11 cellular contexts compared by ENCODE assay signal in genomic region chr10:74947781-74948401, GRCh38.
A peak's percentile ranks its signal among the peaks of the same experiment; 100 is the strongest.
DNase-seq lines count a peak whose midpoint lies in the region; ATAC-seq and TF ChIP-seq lines count a peak whose summit lies in the region.
"Had no signal": no experiment of that assay in that cellular context is flagged by ENCODE, and none has a peak within 500 bp of the region (broad histone marks: within the 10 kb centered on the region; RNA-seq: fewer than 3 reads in every experiment).

No MANE protein-coding gene starts in this region.

- DNase-seq in DMS79 (lab: John Stamatoyannopoulos, UW), result peak; percentile 82
- DNase-seq in NCI-H1105 (lab: John Stamatoyannopoulos, UW), result peak; percentile 58
- peak; percentile 93 for DNase-seq in NCI-H82 (lab: John Stamatoyannopoulos, UW)
- no peak for DNase-seq in mesendoderm
- no peak for DNase-seq in stimulated activated CD4-positive, alpha-beta T cell treated with anti-CD3 and anti-CD28 coated beads, Interleukin-2, amount 100 ng/mL, for 24 hours
- no peak for DNase-seq in GM13976 (ENCODE audit: low spot score)
- DNase-seq: activated CD8-positive, alpha-beta memory T cell treated with anti-CD3 and anti-CD28 coated beads, Interleukin-2, amount 10 ng/mL, durations not matched to agents 7 days and 5 days; effector CD4-positive, alpha-beta T cell; thyroid gland had no signal

- peaks cover 2% of the 10 kb centered on the region for H3K79me1 ChIP-seq in mesendoderm (ENCODE audit: low read length)

- H3K4me2 ChIP-seq in mesendoderm (ENCODE audit: low read length), result no peak overlapping the region

- no CpG with 5 or more reads among the region's 1 CpG for WGBS in mesendoderm (ENCODE audit: extremely low coverage, insufficient coverage, low lambda C conversion rate)

- H3K27ac ChIP-seq in mesendoderm (ENCODE audit: low read depth, low read length), result no peak overlapping the region
- H3K27ac ChIP-seq: thyroid gland had no signal

- H3K79me2 ChIP-seq in mesendoderm (ENCODE audit: control insufficient read depth, insufficient read depth, low read length), result no peaks in the 10 kb centered on the region

- no peak overlapping the region for H3K23ac ChIP-seq in mesendoderm (ENCODE audit: low read length)

- no peaks in the 10 kb centered on the region for H3K36me3 ChIP-seq in mesendoderm (ENCODE audit: control insufficient read depth, insufficient read depth, low read length)
- H3K36me3 ChIP-seq: thyroid gland had no signal

- H2AK5ac ChIP-seq in mesendoderm (ENCODE audit: low read length), result no peak overlapping the region

- H4K8ac ChIP-seq in mesendoderm (ENCODE audit: low read depth, low read length), result no peak overlapping the region

- H2BK15ac ChIP-seq in mesendoderm (replicated peaks; ENCODE audit: low read depth), result no peak overlapping the region

- H3K4ac ChIP-seq in mesendoderm (ENCODE audit: low read depth, low read length), result no peak overlapping the region

- H3K18ac ChIP-seq in mesendoderm (ENCODE audit: low read length), result peak overlapping the region; percentile 31

- peaks cover 3% of the 10 kb centered on the region for H3K4me1 ChIP-seq in mesendoderm (ENCODE audit: control insufficient read depth, low read depth, low read length)

- no peak overlapping the region for H4K5ac ChIP-seq in mesendoderm (ENCODE audit: low read length)

- H3K4me3 ChIP-seq in mesendoderm (ENCODE audit: low read length), result no peak overlapping the region
- H3K4me3 ChIP-seq: thyroid gland had no signal

- ATAC-seq in GM21515 (IDR thresholded peaks at IDR 0.05; ENCODE audit: unreplicated experiment) (no peak), HG03442 (IDR thresholded peaks at IDR 0.05; ENCODE audit: unreplicated experiment) (no peak)
- ATAC-seq: activated CD8-positive, alpha-beta memory T cell treated with anti-CD3 and anti-CD28 coated beads, Interleukin-2, amount 10 ng/mL, durations not matched to agents 7 days and 5 days had no signal

- no peaks in the 10 kb centered on the region for H3K27me3 ChIP-seq in mesendoderm (ENCODE audit: insufficient read depth, low read length, poor library complexity)
- H3K27me3 ChIP-seq: thyroid gland had no signal

- no peak overlapping the region for H3K56ac ChIP-seq in mesendoderm (ENCODE audit: low read length)

- TF ChIP-seq CTCF in GM13976 (IDR thresholded peaks at IDR 0.05; ENCODE audit: borderline replicate concordance, control extremely low read depth, extremely low read depth, insufficient read depth, missing control alignments), result no peak

- no peak overlapping the region for H2BK5ac ChIP-seq in mesendoderm (ENCODE audit: low read length)

- in situ Hi-C loops in GM13976 (cut with MboI; ENCODE audit: low sequenced_read_pairs, unreplicated experiment), result no loop called here

- H2BK120ac ChIP-seq in mesendoderm (ENCODE audit: low read depth, low read length), result no peak overlapping the region

- no peak overlapping the region for H3K9ac ChIP-seq in mesendoderm (ENCODE audit: low read length)

Comparison
In these comparisons a context has a peak if more than half of its experiments do, and no peak if none do; other contexts are left out.
1. DNase-seq: peak in DMS79 (single experiment), NCI-H1105 (single experiment) and NCI-H82 (single experiment); none in mesendoderm (single experiment), stimulated activated CD4-positive, alpha-beta T cell treated with anti-CD3 and anti-CD28 coated beads, Interleukin-2, amount 100 ng/mL, for 24 hours (0 of 2) and GM13976 (single experiment).